Comparison of ENCODE assay signal across 1 cellular context in the genomic region with DNA sequence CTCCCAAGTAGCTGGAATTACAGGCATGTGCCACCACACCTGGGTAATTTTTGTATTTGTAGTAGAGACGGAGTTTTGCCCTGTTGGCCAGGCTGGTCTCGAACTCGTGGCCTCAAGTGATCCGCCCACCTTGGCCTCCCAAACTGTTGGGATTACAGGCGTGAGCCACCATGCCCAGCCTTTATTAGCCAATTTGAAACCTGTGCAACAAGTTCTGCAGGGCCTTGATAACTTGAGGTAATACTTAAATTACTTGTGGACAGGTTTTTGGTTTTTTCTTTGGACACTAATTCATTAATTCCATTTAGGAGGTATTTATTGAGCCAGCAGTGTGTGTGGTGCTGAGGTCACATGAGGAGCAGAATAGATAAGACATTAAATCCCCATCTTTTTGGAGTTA.
TF ChIP-seq lines count a peak whose summit lies in the region.

No MANE protein-coding gene starts in this region.

TF ChIP-seq in HCT116, 20 proteins besides CTCF, POLR2A, EP300 and RAD21 (continued from another document):
- TF ChIP-seq, protein P1, sequence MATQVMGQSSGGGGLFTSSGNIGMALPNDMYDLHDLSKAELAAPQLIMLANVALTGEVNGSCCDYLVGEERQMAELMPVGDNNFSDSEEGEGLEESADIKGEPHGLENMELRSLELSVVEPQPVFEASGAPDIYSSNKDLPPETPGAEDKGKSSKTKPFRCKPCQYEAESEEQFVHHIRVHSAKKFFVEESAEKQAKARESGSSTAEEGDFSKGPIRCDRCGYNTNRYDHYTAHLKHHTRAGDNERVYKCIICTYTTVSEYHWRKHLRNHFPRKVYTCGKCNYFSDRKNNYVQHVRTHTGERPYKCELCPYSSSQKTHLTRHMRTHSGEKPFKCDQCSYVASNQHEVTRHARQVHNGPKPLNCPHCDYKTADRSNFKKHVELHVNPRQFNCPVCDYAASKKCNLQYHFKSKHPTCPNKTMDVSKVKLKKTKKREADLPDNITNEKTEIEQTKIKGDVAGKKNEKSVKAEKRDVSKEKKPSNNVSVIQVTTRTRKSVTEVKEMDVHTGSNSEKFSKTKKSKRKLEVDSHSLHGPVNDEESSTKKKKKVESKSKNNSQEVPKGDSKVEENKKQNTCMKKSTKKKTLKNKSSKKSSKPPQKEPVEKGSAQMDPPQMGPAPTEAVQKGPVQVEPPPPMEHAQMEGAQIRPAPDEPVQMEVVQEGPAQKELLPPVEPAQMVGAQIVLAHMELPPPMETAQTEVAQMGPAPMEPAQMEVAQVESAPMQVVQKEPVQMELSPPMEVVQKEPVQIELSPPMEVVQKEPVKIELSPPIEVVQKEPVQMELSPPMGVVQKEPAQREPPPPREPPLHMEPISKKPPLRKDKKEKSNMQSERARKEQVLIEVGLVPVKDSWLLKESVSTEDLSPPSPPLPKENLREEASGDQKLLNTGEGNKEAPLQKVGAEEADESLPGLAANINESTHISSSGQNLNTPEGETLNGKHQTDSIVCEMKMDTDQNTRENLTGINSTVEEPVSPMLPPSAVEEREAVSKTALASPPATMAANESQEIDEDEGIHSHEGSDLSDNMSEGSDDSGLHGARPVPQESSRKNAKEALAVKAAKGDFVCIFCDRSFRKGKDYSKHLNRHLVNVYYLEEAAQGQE (IDR thresholded peaks at IDR 0.05; ENCODE audit: low read depth): no peak
- TF ChIP-seq YY1 (IDR thresholded peaks at IDR 0.05; ENCODE audit: extremely low read depth, insufficient replicate concordance, low read depth, low read length) (no peak), SP1 (IDR thresholded peaks at IDR 0.05; ENCODE audit: low read depth) (no peak), TCF7L2 (IDR thresholded peaks at IDR 0.05; ENCODE audit: borderline replicate concordance, extremely low read depth, insufficient read depth, insufficient read length) (no peak), CEBPB (IDR thresholded peaks at IDR 0.05; ENCODE audit: low read depth) (no peak)
